In genomic region chr11:11478687-11479086, GRCh38 we compare ENCODE assay signal across 1 cellular context.
TF ChIP-seq lines count a peak whose summit lies in the region.

No MANE protein-coding gene starts in this region.

TF ChIP-seq in H1, 55 proteins besides CTCF, POLR2A, EP300 and RAD21 (continued from another document):
- peak; percentile 54; the same call in 1 of the 2 replicates for TF ChIP-seq ATF2 (IDR thresholded peaks at IDR 0.05; ENCODE audit: low read length)
- no peak for TF ChIP-seq FOSL1 (IDR thresholded peaks at IDR 0.05; ENCODE audit: insufficient read depth, low read depth, low read length)
- 0 out of 2 replicates have a peak, but pooled peaks have one; percentile 9 for TF ChIP-seq CEBPB (IDR thresholded peaks at IDR 0.05; ENCODE audit: low read depth, low read length)
TF ChIP-seq in H1: peak in this region for 4.
